9 cellular contexts compared by ENCODE assay signal in the genomic region with DNA sequence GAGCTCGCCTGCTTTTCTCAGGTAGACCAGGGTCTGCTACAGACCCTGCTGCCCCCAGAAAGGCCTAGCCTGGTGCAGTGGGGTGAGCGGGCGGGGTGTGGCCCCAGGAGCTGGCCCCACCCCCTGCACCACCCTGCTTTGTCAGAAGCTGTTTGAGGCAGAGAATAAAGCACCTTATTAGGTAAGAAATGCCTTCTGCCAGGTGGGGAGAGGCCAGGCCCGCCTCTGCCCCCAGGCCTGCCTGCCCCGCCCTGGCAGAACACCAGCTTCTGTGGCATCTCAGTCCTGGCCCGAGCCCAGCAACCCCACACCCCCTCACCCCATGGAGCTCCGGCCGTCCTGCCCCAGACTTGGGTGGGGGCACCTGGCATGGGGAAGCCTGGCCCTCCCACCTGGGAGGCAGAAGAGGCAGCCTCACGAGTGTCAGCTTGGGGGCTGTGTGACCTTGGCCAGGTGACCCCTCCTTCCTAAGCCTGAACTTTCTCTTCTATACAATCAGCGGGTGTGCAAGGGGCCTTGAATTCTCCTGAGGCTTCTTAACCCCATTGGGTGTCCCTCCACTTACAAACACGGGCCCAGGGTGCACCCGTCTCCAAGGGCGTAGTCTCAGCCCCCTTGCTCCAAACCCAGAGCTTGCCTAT. TPM values are rescaled to one million over a fixed set of nuclear protein-coding genes. Genes with fewer than 3 reads are reported as not detected.
A peak's percentile ranks its signal among the peaks of the same experiment; 100 is the strongest.
DNase-seq lines count a peak whose midpoint lies in the region; ATAC-seq and TF ChIP-seq lines count a peak whose summit lies in the region.
"Had no signal": no experiment of that assay in that cellular context is flagged by ENCODE, and none has a peak within 500 bp of the region (broad histone marks: within the 10 kb centered on the region; RNA-seq: fewer than 3 reads in every experiment).

No MANE protein-coding gene starts in this region.

- H3K4me3 ChIP-seq in RWPE2 (ENCODE audit: severe bottlenecking), result no peak overlapping the region
- H3K4me3 ChIP-seq in testis, result no peak overlapping the region
- H3K4me3 ChIP-seq in CD4-positive, alpha-beta memory T cell (ENCODE audit: low read length in 2 of 2), result no peak overlapping the region

- TF ChIP-seq POLR2A in testis (IDR thresholded peaks at IDR 0.05), result no peak

- H3K27me3 ChIP-seq in RWPE2 (ENCODE audit: insufficient read depth, poor library complexity, severe bottlenecking), result no peaks in the 10 kb centered on the region
- no peaks in the 10 kb centered on the region for H3K27me3 ChIP-seq in testis
- no peaks in the 10 kb centered on the region for H3K27me3 ChIP-seq in CD4-positive, alpha-beta memory T cell (ENCODE audit: insufficient read depth, low read length)

- H3K4me1 ChIP-seq in RWPE2 (ENCODE audit: insufficient read depth, poor library complexity, severe bottlenecking), result peaks cover 71% of the 10 kb centered on the region
- H3K4me1 ChIP-seq in testis, result peaks cover 44% of the 10 kb centered on the region
- H3K4me1 ChIP-seq in CD4-positive, alpha-beta memory T cell (ENCODE audit: insufficient read depth, low read length), result peaks cover 18% of the 10 kb centered on the region

- peaks cover 6 to 20% (median 14%) of the 10 kb centered on the region in 4 donors for H3K4me1 Mint-ChIP-seq in CD4-positive, alpha-beta memory T cell

- peak; percentile 43 for DNase-seq in DMS53 (lab: John Stamatoyannopoulos, UW)
- no peak for DNase-seq in DMS53 treated with DMSO at 0.1 percent for 48 hours (lab: John Stamatoyannopoulos, UW; ENCODE audit: unreplicated experiment)
- peak; percentile 95 for DNase-seq in RWPE2 (ENCODE audit: low spot score)
- peak; percentile 64 for DNase-seq in iPS-NIHi11 (ENCODE audit: low spot score)
- DNase-seq in testis, result no peak
- no peak for DNase-seq in COLO829 (ENCODE audit: low spot score)
- DNase-seq in CD4-positive, alpha-beta memory T cell, result no peak
- DNase-seq: NCI-H2107 had no signal

- no peak overlapping the region for H3K4me3 Mint-ChIP-seq in CD4-positive, alpha-beta memory T cell

- peak; percentile 41 for ATAC-seq in RWPE2 (ENCODE audit: low read depth)
- no peak for ATAC-seq in GM21717 (IDR thresholded peaks at IDR 0.05; ENCODE audit: unreplicated experiment)

- CTCF ChIA-PET in CD4-positive, alpha-beta memory T cell (lab: Charles Lee; ENCODE audit: partially characterized antibody), result interaction anchor here (1.0 to 2.6 kb wide), 4 partner anchors 8 to 179 kb away, joined by 3 to 9 read pairs (median 6); no protein-coding TSS in a partner anchor

- H3K9me3 ChIP-seq in RWPE2 (ENCODE audit: severe bottlenecking), result no peaks in the 10 kb centered on the region
- H3K9me3 ChIP-seq in testis, result no peaks in the 10 kb centered on the region
- no peaks in the 10 kb centered on the region for H3K9me3 ChIP-seq in CD4-positive, alpha-beta memory T cell (ENCODE audit: control insufficient read depth in 1 of 2, low read length in 2 of 2)

- H3K36me3 Mint-ChIP-seq in CD4-positive, alpha-beta memory T cell, result no peaks in the 10 kb centered on the region

- H3K9me3 Mint-ChIP-seq in CD4-positive, alpha-beta memory T cell, result no peaks in the 10 kb centered on the region

- H3K27ac ChIP-seq in RWPE2 (ENCODE audit: poor library complexity, severe bottlenecking) (peak overlapping the region; percentile 100), testis (peak overlapping the region; percentile 60 to 82)
- no peak overlapping the region for H3K27ac ChIP-seq in CD4-positive, alpha-beta memory T cell (ENCODE audit: low read depth, low read length)

- no peaks in the 10 kb centered on the region for H3K27me3 Mint-ChIP-seq in CD4-positive, alpha-beta memory T cell

- H3K36me3 ChIP-seq in RWPE2 (ENCODE audit: low read depth), result no peaks in the 10 kb centered on the region
- H3K36me3 ChIP-seq in testis (ENCODE audit: low read depth, missing control alignments), result no peaks in the 10 kb centered on the region
- H3K36me3 ChIP-seq in CD4-positive, alpha-beta memory T cell (ENCODE audit: insufficient read depth, low read length), result no peaks in the 10 kb centered on the region

- TF ChIP-seq CTCF in RWPE2 (IDR thresholded peaks at IDR 0.05; ENCODE audit: poor library complexity, severe bottlenecking) (no peak), testis (IDR thresholded peaks at IDR 0.05) (no peak)

- POLR2A ChIA-PET in CD4-positive, alpha-beta memory T cell (lab: Charles Lee; ENCODE audit: partially characterized antibody), result interaction anchor here (0.7 kb wide), 1 partner anchor 178 kb away, joined by 3 read pairs; no protein-coding TSS in a partner anchor

- intact Hi-C loops in testis (cut with DNase I; ENCODE audit: low total_unique reads), result no loop called here
- intact Hi-C loops in CD4-positive, alpha-beta memory T cell (cut with micrococcal nuclease), result no loop called here

- 30 to 81% methylated on average over 2 to 13 of the region's 13 CpGs for WGBS in testis, 2 donors

- H3K27ac Mint-ChIP-seq in CD4-positive, alpha-beta memory T cell, result no peak overlapping the region

RNA-seq across cellular contexts. Expression of gene KRT80, which starts 43.2 kb away (rescaled TPM):
- under 1 TPM; 0.50 to 0.94 TPM for total RNA-seq in testis
- 1.0 TPM for polyA plus RNA-seq in testis (ENCODE audit: insufficient read depth, low read depth, low replicate concordance)
- total RNA-seq in CD4-positive, alpha-beta memory T cell, result not detected
- not detected for polyA plus RNA-seq in CD4-positive, alpha-beta memory T cell

Comparison
In these comparisons a context has a peak if more than half of its experiments do, and no peak if none do; other contexts are left out.
1. DNase-seq: peak in DMS53 (single experiment), RWPE2 (single experiment) and iPS-NIHi11 (single experiment); none in DMS53 treated with DMSO at 0.1 percent for 48 hours (single experiment), testis (single experiment), COLO829 (single experiment) and CD4-positive, alpha-beta memory T cell (0 of 5).